Comparison of ENCODE assay signal across 15 cellular contexts in the genomic region with DNA sequence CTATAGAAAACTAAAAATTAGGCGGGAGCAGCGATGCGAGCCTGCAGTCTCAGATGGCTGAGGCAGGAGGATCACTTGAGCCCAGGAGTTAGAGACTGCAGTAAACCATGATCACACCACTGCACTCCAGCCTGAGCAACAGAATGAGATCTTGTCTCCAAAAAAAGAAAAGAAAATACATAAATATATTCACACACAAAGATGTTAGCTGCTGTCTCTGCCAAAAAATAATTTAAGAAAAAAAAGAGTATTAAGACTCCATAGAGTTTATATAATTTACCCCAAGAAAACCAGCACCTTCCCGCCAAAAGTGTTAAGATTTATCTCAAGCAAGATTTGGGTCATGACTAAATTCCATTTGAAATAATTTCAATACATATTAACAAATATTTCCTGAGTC.
DNase-seq lines count a peak whose midpoint lies in the region; ATAC-seq, FAIRE-seq and TF ChIP-seq lines count a peak whose summit lies in the region.
"Had no signal": no experiment of that assay in that cellular context is flagged by ENCODE, and none has a peak within 500 bp of the region (broad histone marks: within the 10 kb centered on the region; RNA-seq: fewer than 3 reads in every experiment).

No MANE protein-coding gene starts in this region.

- H3F3A ChIP-seq in GM23338 (replicated peaks; ENCODE audit: low read depth) = no peaks in the 10 kb centered on the region

- no peak for DNase-seq in activated CD8-positive, alpha-beta T cell treated with anti-CD3 and anti-CD28 coated beads for 36 hours
- no peak for DNase-seq in activated CD8-positive, alpha-beta T cell treated with anti-CD3 and anti-CD28 coated beads, Interleukin-2, amount 10 ng/mL, durations not matched to agents 7 days and 5 days
- DNase-seq in GM23338 (ENCODE audit: low spot score) = no peak
- DNase-seq in K562 (ENCODE audit: extremely low read depth in 1 of 4, low spot score in 3 of 4) = no peak
- no peak for DNase-seq in naive B cell
- DNase-seq in body of pancreas = no peak
- no peak for DNase-seq in sciatic nerve (ENCODE audit: low spot score)
- DNase-seq: DMS53, GF-D8 had no signal

- peaks cover 62% of the 10 kb centered on the region for H3K4me1 Mint-ChIP-seq in activated CD8-positive, alpha-beta T cell treated with anti-CD3 and anti-CD28 coated beads for 36 hours (ENCODE audit: low read depth)
- H3K4me1 Mint-ChIP-seq in activated CD8-positive, alpha-beta T cell treated with anti-CD3 and anti-CD28 coated beads, Interleukin-2, amount 10 ng/mL, durations not matched to agents 7 days and 5 days (ENCODE audit: low read depth) = peaks cover 27% of the 10 kb centered on the region
- H3K4me1 Mint-ChIP-seq in GM23338 = peaks cover 51% of the 10 kb centered on the region
- H3K4me1 Mint-ChIP-seq in naive B cell = peaks cover 42 to 70% (median 55%) of the 10 kb centered on the region in 3 donors

- no peak for ATAC-seq in activated CD8-positive, alpha-beta T cell treated with anti-CD3 and anti-CD28 coated beads for 36 hours
- ATAC-seq in activated CD8-positive, alpha-beta T cell treated with anti-CD3 and anti-CD28 coated beads, Interleukin-2, amount 10 ng/mL, durations not matched to agents 7 days and 5 days = no peak
- ATAC-seq in GM23338 (peak; percentile 43), K562 (peak; percentile 54), naive B cell (ENCODE audit: low read depth in 2 of 2) (no peak), body of pancreas (no peak), GM18517 (IDR thresholded peaks at IDR 0.05; ENCODE audit: unreplicated experiment) (no peak), sciatic nerve (no peak)
- ATAC-seq: HCT116 had no signal

- no peaks in the 10 kb centered on the region for H3K27me3 ChIP-seq in GM23338 (ENCODE audit: insufficient read depth)
- H3K27me3 ChIP-seq in K562 (ENCODE audit: control insufficient read depth in 2 of 2, insufficient read depth in 2 of 2, low read length in 2 of 2) = no peaks in the 10 kb centered on the region
- no peaks in the 10 kb centered on the region for H3K27me3 ChIP-seq in body of pancreas

- H3K4me3 Mint-ChIP-seq in activated CD8-positive, alpha-beta T cell treated with anti-CD3 and anti-CD28 coated beads for 36 hours = no peak overlapping the region
- H3K4me3 Mint-ChIP-seq in activated CD8-positive, alpha-beta T cell treated with anti-CD3 and anti-CD28 coated beads, Interleukin-2, amount 10 ng/mL, durations not matched to agents 7 days and 5 days = no peak overlapping the region
- H3K4me3 Mint-ChIP-seq in GM23338 = no peak overlapping the region
- no peak overlapping the region for H3K4me3 Mint-ChIP-seq in naive B cell
- H3K4me3 Mint-ChIP-seq: CD14-positive monocyte had no signal

- no peaks in the 10 kb centered on the region for H3K27me3 Mint-ChIP-seq in activated CD8-positive, alpha-beta T cell treated with anti-CD3 and anti-CD28 coated beads for 36 hours
- H3K27me3 Mint-ChIP-seq in activated CD8-positive, alpha-beta T cell treated with anti-CD3 and anti-CD28 coated beads, Interleukin-2, amount 10 ng/mL, durations not matched to agents 7 days and 5 days (ENCODE audit: low read depth) = no peaks in the 10 kb centered on the region
- H3K27me3 Mint-ChIP-seq in GM23338 (ENCODE audit: insufficient read depth, low read depth, poor library complexity) (no peaks in the 10 kb centered on the region), naive B cell (no peaks in the 10 kb centered on the region)

- peak overlapping the region in 1 of 2 experiments; percentile 29; a peak in 2 of 4 replicates for H3K9ac ChIP-seq in K562 (ENCODE audit: insufficient read depth in 1 of 2, low read depth in 2 of 2, low read length in 2 of 2)

- peaks cover 100% of the 10 kb centered on the region for H3K79me2 ChIP-seq in GM23338 (replicated peaks; ENCODE audit: insufficient read depth)
- peaks cover 100% of the 10 kb centered on the region for H3K79me2 ChIP-seq in K562 (ENCODE audit: control insufficient read depth, insufficient read depth, low read length)

- no peak for TF ChIP-seq EP300 in K562 (IDR thresholded peaks at IDR 0.05; ENCODE audit: low read length)

- WGBS in K562 (ENCODE audit: insufficient coverage, low coverage, missing lambda C conversion rate) = 20% methylated on average over 4 of the region's 4 CpGs
- 97% methylated on average over 4 of the region's 4 CpGs for WGBS in body of pancreas, 2 donors

- H3K9me1 ChIP-seq in K562 (ENCODE audit: control insufficient read depth, insufficient read depth, low read length) = no peaks in the 10 kb centered on the region

- no peaks in the 10 kb centered on the region for H3K9me2 ChIP-seq in GM23338 (ENCODE audit: insufficient read depth)

- in situ Hi-C loops in K562 (cut with MboI) = no loop called here

- CTCF ChIA-PET in activated CD8-positive, alpha-beta T cell treated with anti-CD3 and anti-CD28 coated beads for 36 hours (lab: Charles Lee) = no interaction called here
- CTCF ChIA-PET in activated CD8-positive, alpha-beta T cell treated with anti-CD3 and anti-CD28 coated beads, Interleukin-2, amount 10 ng/mL, durations not matched to agents 7 days and 5 days (lab: Charles Lee) = no interaction called here
- CTCF ChIA-PET in K562 (lab: Yijun Ruan, JAX; ENCODE audit: low intra/inter-chr PET ratio) = no interaction called here

- TF ChIP-seq POLR2A in K562 (conservative IDR thresholded peaks at IDR 0.05) (no peak), body of pancreas (IDR thresholded peaks at IDR 0.05) (no peak)

- POLR2A ChIA-PET in activated CD8-positive, alpha-beta T cell treated with anti-CD3 and anti-CD28 coated beads for 36 hours (lab: Charles Lee) = no interaction called here
- POLR2A ChIA-PET in activated CD8-positive, alpha-beta T cell treated with anti-CD3 and anti-CD28 coated beads, Interleukin-2, amount 10 ng/mL, durations not matched to agents 7 days and 5 days (lab: Charles Lee) = no interaction called here
- POLR2A ChIA-PET in K562 (lab: Yijun Ruan, JAX) = interaction anchor here (1.4 to 1.5 kb wide), 2 partner anchors 12 kb away, joined by 3 to 6 read pairs; no protein-coding TSS in a partner anchor

- intact Hi-C loops in activated CD8-positive, alpha-beta T cell treated with anti-CD3 and anti-CD28 coated beads for 36 hours (cut with micrococcal nuclease) = no loop called here
- intact Hi-C loops in K562 (cut with micrococcal nuclease) = no loop called here
- intact Hi-C loops in body of pancreas (cut with DNase I) = no loop called here
- intact Hi-C loops in sciatic nerve (cut with DNase I) = no loop called here

- H3K4me2 ChIP-seq in GM23338 (no peak overlapping the region), K562 (ENCODE audit: insufficient read depth, low read length) (peak overlapping the region; percentile 20; the same call in 1 of the 2 replicates)

- H2AFZ ChIP-seq in GM23338 = no peak overlapping the region
- H2AFZ ChIP-seq in K562 (ENCODE audit: low read depth, low read length) = no peak overlapping the region

- no peak for TF ChIP-seq RAD21 in K562 (CRISPR knock-in tag; conservative IDR thresholded peaks at IDR 0.05 in 1 of 2, IDR thresholded peaks at IDR 0.05 in 1 of 2)

- H3K9me3 ChIP-seq in K562 (replicated peaks; ENCODE audit: control insufficient read depth, insufficient read depth, low read depth, low read length) = no peaks in the 10 kb centered on the region
- no peaks in the 10 kb centered on the region for H3K9me3 ChIP-seq in body of pancreas

- no peak overlapping the region for H3K27ac ChIP-seq in GM23338 (ENCODE audit: low read depth)
- peak overlapping the region; percentile 36; the same call in 2 of the 3 replicates for H3K27ac ChIP-seq in K562 (ENCODE audit: extremely low read depth, low read depth, low read length)
- H3K27ac ChIP-seq in body of pancreas = no peak overlapping the region
- H3K27ac ChIP-seq: 22Rv1, HL-60 had no signal

- peaks cover 22% of the 10 kb centered on the region for H4K20me1 ChIP-seq in GM23338 (replicated peaks; ENCODE audit: insufficient read depth)
- peaks cover 10% of the 10 kb centered on the region; the same call in 1 of the 2 replicates for H4K20me1 ChIP-seq in K562 (replicated peaks; ENCODE audit: control insufficient read depth, insufficient read depth, low read length)

- no peaks in the 10 kb centered on the region for H3K9me3 Mint-ChIP-seq in activated CD8-positive, alpha-beta T cell treated with anti-CD3 and anti-CD28 coated beads for 36 hours
- no peaks in the 10 kb centered on the region for H3K9me3 Mint-ChIP-seq in activated CD8-positive, alpha-beta T cell treated with anti-CD3 and anti-CD28 coated beads, Interleukin-2, amount 10 ng/mL, durations not matched to agents 7 days and 5 days (ENCODE audit: insufficient read depth)
- H3K9me3 Mint-ChIP-seq in GM23338 (no peaks in the 10 kb centered on the region), naive B cell (no peaks in the 10 kb centered on the region)
- H3K9me3 Mint-ChIP-seq: CD14-positive monocyte had no signal

- H3K36me3 Mint-ChIP-seq in activated CD8-positive, alpha-beta T cell treated with anti-CD3 and anti-CD28 coated beads for 36 hours (ENCODE audit: low read depth) = no peaks in the 10 kb centered on the region
- H3K36me3 Mint-ChIP-seq in activated CD8-positive, alpha-beta T cell treated with anti-CD3 and anti-CD28 coated beads, Interleukin-2, amount 10 ng/mL, durations not matched to agents 7 days and 5 days (ENCODE audit: low read depth) = peaks cover 4% of the 10 kb centered on the region
- H3K36me3 Mint-ChIP-seq in GM23338 (ENCODE audit: low read depth) (no peaks in the 10 kb centered on the region), naive B cell (no peaks in the 10 kb centered on the region)

- BruUV-seq in K562 (replicated peaks; lab: Mats Ljungman, UMichigan) = no TSS peak

- no peak for FAIRE-seq in K562 (lab: Jason Lieb, UNC)
- FAIRE-seq: H1 had no signal

- peak overlapping the region; percentile 33 for H3K27ac Mint-ChIP-seq in activated CD8-positive, alpha-beta T cell treated with anti-CD3 and anti-CD28 coated beads for 36 hours
- H3K27ac Mint-ChIP-seq in activated CD8-positive, alpha-beta T cell treated with anti-CD3 and anti-CD28 coated beads, Interleukin-2, amount 10 ng/mL, durations not matched to agents 7 days and 5 days = no peak overlapping the region
- peak overlapping the region; percentile 14; the same call in 1 of the 2 replicates for H3K27ac Mint-ChIP-seq in GM23338
- H3K27ac Mint-ChIP-seq in naive B cell = peak overlapping the region in 5 of 6 donors; percentile 12 to 76 (median 43)

- H3K4me1 ChIP-seq in GM23338 (ENCODE audit: insufficient read depth) = peaks cover 53% of the 10 kb centered on the region
- peaks cover 9 to 52% of the 10 kb centered on the region in 2 experiments; a peak in 4 of 5 replicates for H3K4me1 ChIP-seq in K562 (replicated peaks in 1 of 2; ENCODE audit: control insufficient read depth in 2 of 2, insufficient read depth in 2 of 2, low read length in 2 of 2)
- peaks cover 23% of the 10 kb centered on the region for H3K4me1 ChIP-seq in body of pancreas

- H3K36me3 ChIP-seq in GM23338 (ENCODE audit: insufficient read depth) (no peaks in the 10 kb centered on the region), K562 (ENCODE audit: control insufficient read depth, insufficient read depth, low read length) (peaks cover under 1% of the 10 kb centered on the region; the same call in 1 of the 3 replicates), body of pancreas (replicated peaks in 1 of 2; ENCODE audit: insufficient read depth in 1 of 2, low read depth in 2 of 2) (no peaks in the 10 kb centered on the region)

- no peak for TF ChIP-seq CTCF in activated CD8-positive, alpha-beta T cell treated with anti-CD3 and anti-CD28 coated beads for 36 hours (IDR thresholded peaks at IDR 0.05)
- TF ChIP-seq CTCF in GM23338 (conservative IDR thresholded peaks at IDR 0.05; ENCODE audit: low read depth in 2 of 2) (no peak), K562 (IDR thresholded peaks at IDR 0.05 in 2 of 3, conservative IDR thresholded peaks at IDR 0.05 in 1 of 3; ENCODE audit: insufficient read depth in 2 of 3, low read depth in 1 of 3, low read length in 3 of 3) (no peak), body of pancreas (IDR thresholded peaks at IDR 0.05) (no peak)

- no peak overlapping the region for H3K4me3 ChIP-seq in GM23338
- no peak overlapping the region for H3K4me3 ChIP-seq in K562
- no peak overlapping the region for H3K4me3 ChIP-seq in body of pancreas

Comparison
In these comparisons a context has a peak if more than half of its experiments do, and no peak if none do; other contexts are left out.
1. ATAC-seq: peak in GM23338 (single experiment) and K562 (single experiment); none in activated CD8-positive, alpha-beta T cell treated with anti-CD3 and anti-CD28 coated beads for 36 hours (single experiment), activated CD8-positive, alpha-beta T cell treated with anti-CD3 and anti-CD28 coated beads, Interleukin-2, amount 10 ng/mL, durations not matched to agents 7 days and 5 days (single experiment), naive B cell (0 of 2), body of pancreas (single experiment), GM18517 (single experiment) and sciatic nerve (single experiment).